24 cellular contexts compared by ENCODE assay signal in genomic region chr12:59517522-59517921, GRCh38.
"Had no signal": no experiment of that assay in that cellular context is flagged by ENCODE, and none has a peak within 500 bp of the region (broad histone marks: within the 10 kb centered on the region; RNA-seq: fewer than 3 reads in every experiment).

No MANE protein-coding gene starts in this region.

- DNase-seq: activated B cell treated with CpG ODN at 0.5 μM for 24 hours; activated CD4-positive, alpha-beta T cell treated with anti-CD3 and anti-CD28 coated beads for 1 hour; activated CD4-positive, alpha-beta T cell treated with anti-CD3 and anti-CD28 coated beads, Interleukin-2, amount 10 ng/mL, durations not matched to agents 24 days and 14 days; activated CD4-positive, alpha-beta T cell treated with anti-CD3 and anti-CD28 coated beads, Interleukin-2, amount 50 U/mL, for 48 hours; activated CD8-positive, alpha-beta memory T cell treated with anti-CD3 and anti-CD28 coated beads, Interleukin-2, amount 10 ng/mL, durations not matched to agents 7 days and 5 days; activated effector memory CD4-positive, alpha-beta T cell treated with anti-CD3 and anti-CD28 coated beads, Interleukin-2, amount 50 U/mL, for 16 hours; activated naive CD4-positive, alpha-beta T cell treated with Interleukin-2 at 50 U/mL for 16 hours; activated naive CD8-positive, alpha-beta T cell treated with anti-CD3 and anti-CD28 coated beads, Interleukin-2, amount 50 U/mL, for 24 hours; activated T-cell treated with anti-CD3 and anti-CD28 coated beads, Interleukin-2, amount 50 U/mL, for 24 hours; amniotic stem cell; body of pancreas; central memory CD4-positive, alpha-beta T cell; MG63; MV-4-11; NCI-H1092 treated with DMSO at 0.1 percent for 48 hours; NCI-H1436 treated with DMSO at 0.1 percent for 48 hours; NCI-H187; NCI-H2081 treated with DMSO at 0.1 percent for 48 hours; NCI-H446; NCI-H524; PC-9; SHP77 treated with DMSO at 0.1 percent for 48 hours had no signal

- FAIRE-seq: bronchial epithelial cell had no signal

- ATAC-seq: activated CD8-positive, alpha-beta memory T cell treated with anti-CD3 and anti-CD28 coated beads, Interleukin-2, amount 10 ng/mL, durations not matched to agents 7 days and 5 days; activated naive CD4-positive, alpha-beta T cell treated with anti-CD3 and anti-CD28 coated beads, Interleukin-2, amount 50 U/mL, for 72 hours; activated naive CD8-positive, alpha-beta T cell treated with anti-CD3 and anti-CD28 coated beads, Interleukin-2, amount 50 U/mL, for 24 hours; body of pancreas had no signal
